In genomic region chr1:150973826-150974579, GRCh38 we compare ENCODE assay signal across 1 cellular context.
TF ChIP-seq lines count a peak whose summit lies in the region.

No MANE protein-coding gene starts in this region.

TF ChIP-seq in endothelial cell of umbilical vein, 7 proteins besides CTCF, POLR2A, EP300 and RAD21:
- TF ChIP-seq MAX (IDR thresholded peaks at IDR 0.05; ENCODE audit: insufficient read depth, insufficient read length) (no peak), FOS (IDR thresholded peaks at IDR 0.05; ENCODE audit: borderline replicate concordance, insufficient read depth, low read length) (no peak), JUN (IDR thresholded peaks at IDR 0.05; ENCODE audit: borderline replicate concordance, insufficient read depth, insufficient read length, low read depth) (no peak), POLR2AphosphoS5 (IDR thresholded peaks at IDR 0.05; ENCODE audit: insufficient read depth, low read depth, low read length) (no peak), EZH2 (IDR thresholded peaks at IDR 0.05; ENCODE audit: borderline replicate concordance, low read depth, low read length, severe bottlenecking) (no peak), GATA2 (IDR thresholded peaks at IDR 0.05; ENCODE audit: insufficient read depth, insufficient read length, low read depth, low read length) (no peak), MYC (IDR thresholded peaks at IDR 0.05; ENCODE audit: low read depth, low read length) (no peak)
